ENCODE assay signal across 24 cellular contexts in genomic region chr14:53137559-53137958, GRCh38. TPM values are rescaled to one million over a fixed set of nuclear protein-coding genes. Genes with fewer than 3 reads are reported as not detected.
DNase-seq lines count a peak whose midpoint lies in the region; ATAC-seq, FAIRE-seq and TF ChIP-seq lines count a peak whose summit lies in the region.
"Had no signal": no experiment of that assay in that cellular context is flagged by ENCODE, and none has a peak within 500 bp of the region (broad histone marks: within the 10 kb centered on the region; RNA-seq: fewer than 3 reads in every experiment).

No MANE protein-coding gene starts in this region.

- H3K4me3 Mint-ChIP-seq in T-helper 1 cell treated with Interleukin-12 subunit alpha and Interleukin-12 subunit beta and Interleukin-4 antibody, amounts not matched to agents 30 μg/mL and 1 μg/mL, for 36 hours = no peak overlapping the region
- H3K4me3 Mint-ChIP-seq in activated naive CD8-positive, alpha-beta T cell = peak overlapping the region; percentile 1
- no peak overlapping the region for H3K4me3 Mint-ChIP-seq in activated naive CD8-positive, alpha-beta T cell treated with anti-CD3 and anti-CD28 coated beads for 36 hours
- H3K4me3 Mint-ChIP-seq: B cell; CD4-positive, CD25-positive, alpha-beta regulatory T cell; CD8-positive, alpha-beta T cell; GM23338; H9; HFFc6 had no signal

- TF ChIP-seq CTCF in K562 (IDR thresholded peaks at IDR 0.05 in 2 of 3, conservative IDR thresholded peaks at IDR 0.05 in 1 of 3; ENCODE audit: insufficient read depth in 2 of 3, low read depth in 1 of 3, low read length in 3 of 3) = no peak
- no peak for TF ChIP-seq CTCF in MM.1S (IDR thresholded peaks at IDR 0.05; ENCODE audit: low read length)

- no peaks in the 10 kb centered on the region for H3K27me3 ChIP-seq in K562 (ENCODE audit: control insufficient read depth in 2 of 2, insufficient read depth in 2 of 2, low read length in 2 of 2)
- no peaks in the 10 kb centered on the region for H3K27me3 ChIP-seq in MM.1S (replicated peaks; ENCODE audit: insufficient read depth, low read length)
- H3K27me3 ChIP-seq: BLaER1 had no signal

- TF ChIP-seq RAD21 in K562 (CRISPR knock-in tag; conservative IDR thresholded peaks at IDR 0.05 in 1 of 2, IDR thresholded peaks at IDR 0.05 in 1 of 2) = no peak

- H3K9me3 Mint-ChIP-seq in T-helper 1 cell treated with Interleukin-12 subunit alpha and Interleukin-12 subunit beta and Interleukin-4 antibody, amounts not matched to agents 30 μg/mL and 1 μg/mL, for 36 hours = peaks cover 38% of the 10 kb centered on the region
- H3K9me3 Mint-ChIP-seq in activated naive CD8-positive, alpha-beta T cell (ENCODE audit: low read depth) = peaks cover 15% of the 10 kb centered on the region
- H3K9me3 Mint-ChIP-seq in activated naive CD8-positive, alpha-beta T cell treated with anti-CD3 and anti-CD28 coated beads for 36 hours = peaks cover 53% of the 10 kb centered on the region

- H3K36me3 Mint-ChIP-seq in T-helper 1 cell treated with Interleukin-12 subunit alpha and Interleukin-12 subunit beta and Interleukin-4 antibody, amounts not matched to agents 30 μg/mL and 1 μg/mL, for 36 hours (ENCODE audit: low read depth) = peaks cover 44% of the 10 kb centered on the region
- H3K36me3 Mint-ChIP-seq in activated naive CD8-positive, alpha-beta T cell = peaks cover 47% of the 10 kb centered on the region
- peaks cover 58% of the 10 kb centered on the region for H3K36me3 Mint-ChIP-seq in activated naive CD8-positive, alpha-beta T cell treated with anti-CD3 and anti-CD28 coated beads for 36 hours

- H3K36me3 ChIP-seq in K562 (ENCODE audit: control insufficient read depth, insufficient read depth, low read length) (no peaks in the 10 kb centered on the region; the same call in 2 of the 3 replicates), MM.1S (replicated peaks; ENCODE audit: insufficient read depth, low read length) (no peaks in the 10 kb centered on the region)

- intact Hi-C loops in K562 (cut with micrococcal nuclease) = no loop called here

- H3K79me2 ChIP-seq in K562 (ENCODE audit: control insufficient read depth, insufficient read depth, low read length) (peaks cover 51% of the 10 kb centered on the region), MM.1S (ENCODE audit: low read length) (peaks cover 85% of the 10 kb centered on the region)

- no peak overlapping the region for H3K9ac ChIP-seq in K562 (ENCODE audit: insufficient read depth in 1 of 2, low read depth in 2 of 2, low read length in 2 of 2)
- H3K9ac ChIP-seq in MM.1S (ENCODE audit: low read length) = no peak overlapping the region
- H3K9ac ChIP-seq: BLaER1 had no signal

- no peaks in the 10 kb centered on the region for H3F3A ChIP-seq in MM.1S (ENCODE audit: insufficient read depth, low read length)

- in situ Hi-C loops in K562 (cut with MboI) = no loop called here

- CTCF ChIA-PET in K562 (lab: Yijun Ruan, JAX; ENCODE audit: low intra/inter-chr PET ratio) = no interaction called here

- peak overlapping the region; percentile 24 for H3K27ac Mint-ChIP-seq in T-helper 1 cell treated with Interleukin-12 subunit alpha and Interleukin-12 subunit beta and Interleukin-4 antibody, amounts not matched to agents 30 μg/mL and 1 μg/mL, for 36 hours
- no peak overlapping the region for H3K27ac Mint-ChIP-seq in activated naive CD8-positive, alpha-beta T cell
- H3K27ac Mint-ChIP-seq in activated naive CD8-positive, alpha-beta T cell treated with anti-CD3 and anti-CD28 coated beads for 36 hours = no peak overlapping the region
- H3K27ac Mint-ChIP-seq: B cell; CD4-positive, CD25-positive, alpha-beta regulatory T cell; CD8-positive, alpha-beta T cell; GM23338; H9; HFFc6 had no signal

- no peaks in the 10 kb centered on the region for H4K20me1 ChIP-seq in K562 (replicated peaks; ENCODE audit: control insufficient read depth, insufficient read depth, low read length)
- no peaks in the 10 kb centered on the region for H4K20me1 ChIP-seq in MM.1S (ENCODE audit: insufficient read depth, low read length)

- peaks cover 40% of the 10 kb centered on the region for H3K4me1 Mint-ChIP-seq in T-helper 1 cell treated with Interleukin-12 subunit alpha and Interleukin-12 subunit beta and Interleukin-4 antibody, amounts not matched to agents 30 μg/mL and 1 μg/mL, for 36 hours (ENCODE audit: low read depth)
- H3K4me1 Mint-ChIP-seq in activated naive CD8-positive, alpha-beta T cell (ENCODE audit: low read depth) = peaks cover 46% of the 10 kb centered on the region
- peaks cover 25% of the 10 kb centered on the region for H3K4me1 Mint-ChIP-seq in activated naive CD8-positive, alpha-beta T cell treated with anti-CD3 and anti-CD28 coated beads for 36 hours

- H3K27ac ChIP-seq in K562 (ENCODE audit: extremely low read depth, low read depth, low read length) = no peak overlapping the region
- no peak overlapping the region for H3K27ac ChIP-seq in MM.1S (ENCODE audit: low read length)
- H3K27ac ChIP-seq: 22Rv1, BLaER1, C4-2B had no signal

- POLR2A ChIA-PET in K562 (lab: Yijun Ruan, JAX) = no interaction called here

- no peaks in the 10 kb centered on the region for H3K9me1 ChIP-seq in K562 (ENCODE audit: control insufficient read depth, insufficient read depth, low read length)

- ATAC-seq in K562 = no peak
- ATAC-seq in GM21619 (IDR thresholded peaks at IDR 0.05; ENCODE audit: unreplicated experiment) = no peak
- ATAC-seq: CD8-positive, alpha-beta T cell; GM23338; HCT116 had no signal

- BruUV-seq in K562 (replicated peaks; lab: Mats Ljungman, UMichigan) = no TSS peak

- no peaks in the 10 kb centered on the region for H3K27me3 Mint-ChIP-seq in T-helper 1 cell treated with Interleukin-12 subunit alpha and Interleukin-12 subunit beta and Interleukin-4 antibody, amounts not matched to agents 30 μg/mL and 1 μg/mL, for 36 hours (ENCODE audit: low read depth)
- H3K27me3 Mint-ChIP-seq in activated naive CD8-positive, alpha-beta T cell = no peaks in the 10 kb centered on the region
- no peaks in the 10 kb centered on the region for H3K27me3 Mint-ChIP-seq in activated naive CD8-positive, alpha-beta T cell treated with anti-CD3 and anti-CD28 coated beads for 36 hours
- H3K27me3 Mint-ChIP-seq: B cell; CD4-positive, CD25-positive, alpha-beta regulatory T cell had no signal

- H3K9me2 ChIP-seq in MM.1S (replicated peaks; ENCODE audit: insufficient read depth, low read length) = no peaks in the 10 kb centered on the region

- H3K4me2 ChIP-seq in K562 (ENCODE audit: insufficient read depth, low read length) (no peak overlapping the region), MM.1S (ENCODE audit: low read depth, low read length) (no peak overlapping the region)
- H3K4me2 ChIP-seq: BLaER1, GM23338 had no signal

- WGBS in K562 (ENCODE audit: insufficient coverage, low coverage, missing lambda C conversion rate) = 40% methylated on average over 1 of the region's 2 CpGs

- H3K4me3 ChIP-seq in K562 (no peak overlapping the region), MM.1S (ENCODE audit: low read length) (no peak overlapping the region)
- H3K4me3 ChIP-seq: BLaER1, GM23338 had no signal

- H3K9me3 ChIP-seq in K562 (replicated peaks; ENCODE audit: control insufficient read depth, insufficient read depth, low read depth, low read length) = no peaks in the 10 kb centered on the region
- H3K9me3 ChIP-seq in MM.1S (replicated peaks; ENCODE audit: insufficient read depth, low read length) = no peaks in the 10 kb centered on the region

- no peak for TF ChIP-seq EP300 in K562 (IDR thresholded peaks at IDR 0.05; ENCODE audit: low read length)

- DNase-seq in T-helper 1 cell = no peak
- DNase-seq in activated naive CD8-positive, alpha-beta T cell treated with anti-CD3 and anti-CD28 coated beads for 36 hours = no peak
- peak; percentile 23 for DNase-seq in OCI-M1 (lab: John Stamatoyannopoulos, UW)
- DNase-seq in K562 (ENCODE audit: extremely low read depth in 1 of 4, low spot score in 3 of 4) = no peak
- DNase-seq in MM.1S = no peak
- DNase-seq: Caco-2; CD4-positive, CD25-positive, alpha-beta regulatory T cell; CD8-positive, alpha-beta T cell; DMS153; DND-41; H9; HFFc6 had no signal

- H3K4me1 ChIP-seq in K562 (replicated peaks in 1 of 2; ENCODE audit: control insufficient read depth in 2 of 2, insufficient read depth in 2 of 2, low read length in 2 of 2) = no peaks in the 10 kb centered on the region; a peak in 1 of 5 replicates
- no peaks in the 10 kb centered on the region for H3K4me1 ChIP-seq in MM.1S (ENCODE audit: low read length)
- H3K4me1 ChIP-seq: BLaER1, Caco-2 had no signal

- no peak for TF ChIP-seq POLR2A in K562 (conservative IDR thresholded peaks at IDR 0.05)

- FAIRE-seq in K562 (lab: Jason Lieb, UNC) = no peak
- FAIRE-seq: A204.1, G401.6, GM12892 had no signal

- no peak overlapping the region for H2AFZ ChIP-seq in K562 (ENCODE audit: low read depth, low read length)
- H2AFZ ChIP-seq in MM.1S (ENCODE audit: low read length) = no peak overlapping the region
- H2AFZ ChIP-seq: GM23338 had no signal

TF ChIP-seq in K562, 482 proteins besides CTCF, POLR2A, EP300 and RAD21 (continues in another document):
- peak; percentile 56; the same call in 1 of the 2 replicates for TF ChIP-seq NFIC (IDR thresholded peaks at IDR 0.05)

RNA-seq across cellular contexts. Expression of gene DDHD1, which starts 15.6 kb away (rescaled TPM):
- 10 to 100 TPM; 29.2 to 34.7 TPM for total RNA-seq in activated naive CD8-positive, alpha-beta T cell treated with anti-CD3 and anti-CD28 coated beads for 36 hours
- total RNA-seq in K562 (2011; cell fraction: chromatin; rRNA removed; ENCODE audit: low replicate concordance) = 19.1 and 97.1 TPM in 2 replicates
- total RNA-seq in K562 (2011; cell fraction: nucleolus; rRNA removed) = 9.5 and 14.3 TPM in 2 replicates
- 35.8 and 66.0 TPM in 2 replicates for total RNA-seq in K562 (2011; cell fraction: nucleoplasm; rRNA removed)
- total RNA-seq in K562 (2014; rRNA removed) = 4.5 and 6.5 TPM in 2 replicates
- 12.2 and 12.3 TPM in 2 replicates for total RNA-seq in K562 (2014; rRNA removed; fragmentation: Illumina TruSeq; extraction: Trizol)
- total RNA-seq in K562 (2015; rRNA removed; fragmentation: Illumina TruSeq; extraction: Trizol) = 9.1 and 10.6 TPM in 2 replicates
- total RNA-seq in K562 (2021) = 7.4 and 9.8 TPM in 2 replicates
- polyA plus RNA-seq in K562 (2011; rRNA removed) = 6.8 and 7.0 TPM in 2 replicates
- 1.4 and 2.5 TPM in 2 replicates for polyA plus RNA-seq in K562 (2011; cell fraction: cytosol; rRNA removed)
- polyA plus RNA-seq in K562 (2011; cell fraction: nucleus; rRNA removed) = 8.2 and 12.3 TPM in 2 replicates
- 3.3 TPM in 2 replicates for polyA plus RNA-seq in K562 (2012)
- polyA plus RNA-seq in K562 (2014; fragmentation: Illumina TruSeq; extraction: Trizol) = 4.0 and 5.0 TPM in 2 replicates
- polyA plus RNA-seq in K562 (2014; fragmentation: Nextera tagmentation; extraction: Ambion mirVana) = 1 to 10 TPM; 1.2 to 2.0 TPM
- polyA plus RNA-seq in K562 (2014; rRNA removed) = 3.7 TPM in 2 replicates
- polyA minus RNA-seq in K562 (2011; rRNA and poly(A)+ RNA removed) = 22.6 and 23.1 TPM in 2 replicates
- 2.8 and 2.9 TPM in 2 replicates for polyA minus RNA-seq in K562 (2011; cell fraction: cytosol; rRNA and poly(A)+ RNA removed)
- polyA minus RNA-seq in K562 (2011; cell fraction: nucleus; rRNA and poly(A)+ RNA removed) = 23.0 and 39.1 TPM in 2 replicates
